21 cellular contexts compared by ENCODE assay signal in genomic region chr18:42137671-42138375, GRCh38.
DNase-seq lines count a peak whose midpoint lies in the region; ATAC-seq and TF ChIP-seq lines count a peak whose summit lies in the region.
"Had no signal": no experiment of that assay in that cellular context is flagged by ENCODE, and none has a peak within 500 bp of the region (broad histone marks: within the 10 kb centered on the region; RNA-seq: fewer than 3 reads in every experiment).

No MANE protein-coding gene starts in this region.

- peaks cover 24% of the 10 kb centered on the region for H3K9me3 Mint-ChIP-seq in endodermal cell

- no peaks in the 10 kb centered on the region for H3K9me2 ChIP-seq in GM23248 (ENCODE audit: insufficient read depth)

- no peaks in the 10 kb centered on the region for H3K27me3 Mint-ChIP-seq in endodermal cell (ENCODE audit: insufficient read depth)

- H3K27ac Mint-ChIP-seq in endodermal cell, result no peak overlapping the region
- H3K27ac Mint-ChIP-seq: activated naive CD8-positive, alpha-beta T cell treated with anti-CD3 and anti-CD28 coated beads, Interleukin-2, amount 50 U/mL, for 24 hours; activated T-cell treated with anti-CD3 and anti-CD28 coated beads, Interleukin-2, amount 50 U/mL, for 72 hours; IgD-negative memory B cell; mesothelial cell of epicardium; naive thymus-derived CD4-positive, alpha-beta T cell had no signal

- no peak overlapping the region for H3K4me2 ChIP-seq in GM23248 (ENCODE audit: unreplicated experiment)

- DNase-seq in COR-L47 (lab: John Stamatoyannopoulos, UW) (peak; percentile 84), G401 (ENCODE audit: low spot score) (peak; percentile 83), NCI-H2171 (lab: John Stamatoyannopoulos, UW) (peak; percentile 34), endodermal cell (no peak), GM23248 (no peak), iPS-NIHi7 (ENCODE audit: extremely low spot score) (no peak)
- DNase-seq: activated CD4-positive, alpha-beta T cell treated with anti-CD3 and anti-CD28 coated beads, Interleukin-2, amount 50 U/mL, for 4 hours; activated naive CD8-positive, alpha-beta T cell treated with anti-CD3 and anti-CD28 coated beads, Interleukin-2, amount 50 U/mL, for 24 hours; activated T-cell treated with anti-CD3 and anti-CD28 coated beads, Interleukin-2, amount 50 U/mL, for 72 hours; head of caudate nucleus; naive thymus-derived CD4-positive, alpha-beta T cell; NCI-H2107; NCI-H510A treated with DMSO at 0.1 percent for 48 hours; SHP77; stimulated activated CD4-positive, alpha-beta T cell treated with anti-CD3 and anti-CD28 coated beads, Interleukin-4, amount 100 ng/mL, for 24 hours; tibial artery had no signal

- WGBS in endodermal cell (ENCODE audit: insufficient coverage in 1 of 2, insufficient read length in 1 of 2), 2 experiments, result 89 to 100% methylated on average over 2 to 3 of the region's 3 CpGs
- WGBS in GM23248 (ENCODE audit: low coverage in 1 of 2, low lambda C conversion rate in 2 of 2, missing lambda C conversion rate in 2 of 2), 2 experiments, result 57 to 60% methylated on average over 3 of the region's 3 CpGs

- H3K4me1 ChIP-seq in endodermal cell (ENCODE audit: control insufficient read depth, insufficient read depth, low read length) (no peaks in the 10 kb centered on the region), GM23248 (ENCODE audit: insufficient read depth) (no peaks in the 10 kb centered on the region)
- H3K4me1 ChIP-seq: tibial artery had no signal

- H3K4me3 ChIP-seq in endodermal cell (ENCODE audit: low read length) (no peak overlapping the region), GM23248 (no peak overlapping the region)
- H3K4me3 ChIP-seq: tibial artery had no signal

- H4K20me1 ChIP-seq in GM23248 (ENCODE audit: insufficient read depth), result no peaks in the 10 kb centered on the region

- no peak for ATAC-seq in HG03025 (IDR thresholded peaks at IDR 0.05; ENCODE audit: low FRiP score, unreplicated experiment)
- ATAC-seq: activated CD4-positive, CD25-positive, alpha-beta regulatory T cell treated with anti-CD3 and anti-CD28 coated beads, Interleukin-2, amount 50 U/mL, for 24 hours; activated naive CD8-positive, alpha-beta T cell treated with anti-CD3 and anti-CD28 coated beads, Interleukin-2, amount 50 U/mL, for 24 hours; activated T-cell treated with anti-CD3 and anti-CD28 coated beads, Interleukin-2, amount 50 U/mL, for 72 hours; naive thymus-derived CD4-positive, alpha-beta T cell; Panc1 had no signal

- in situ Hi-C loops in G401 (cut with HindIII; ENCODE audit: low sequenced_read_pairs) (no loop called here), GM23248 (cut with MboI) (no loop called here)

- no peak overlapping the region for H2AFZ ChIP-seq in GM23248

- no peaks in the 10 kb centered on the region for H3K4me1 Mint-ChIP-seq in endodermal cell
- H3K4me1 Mint-ChIP-seq: activated naive CD8-positive, alpha-beta T cell treated with anti-CD3 and anti-CD28 coated beads, Interleukin-2, amount 50 U/mL, for 24 hours had no signal

- H3K9ac ChIP-seq in endodermal cell (ENCODE audit: extremely low read depth, low read length, poor library complexity, severe bottlenecking) (no peak overlapping the region), GM23248 (no peak overlapping the region)

- peaks cover 4% of the 10 kb centered on the region for H3K36me3 Mint-ChIP-seq in endodermal cell (ENCODE audit: low read depth)

- H3K27ac ChIP-seq in endodermal cell (ENCODE audit: low read depth, low read length) (peak overlapping the region; percentile 40), GM23248 (no peak overlapping the region)
- H3K27ac ChIP-seq: tibial artery had no signal

- H3K9me3 ChIP-seq in endodermal cell (ENCODE audit: control insufficient read depth, low read length), result peaks cover 22% of the 10 kb centered on the region
- H3K9me3 ChIP-seq in GM23248 (ENCODE audit: low read depth), result no peaks in the 10 kb centered on the region

- H3K79me2 ChIP-seq in GM23248 (ENCODE audit: insufficient read depth), result no peaks in the 10 kb centered on the region

- H3K27me3 ChIP-seq in endodermal cell (ENCODE audit: control insufficient read depth, insufficient read depth, low read length, poor library complexity, severe bottlenecking) (no peaks in the 10 kb centered on the region), GM23248 (replicated peaks; ENCODE audit: insufficient read depth) (no peaks in the 10 kb centered on the region)
- H3K27me3 ChIP-seq: tibial artery had no signal

- H3F3A ChIP-seq in GM23248 (ENCODE audit: insufficient read depth), result no peaks in the 10 kb centered on the region

- H3K36me3 ChIP-seq in endodermal cell (ENCODE audit: control insufficient read depth, insufficient read depth, low read length) (no peaks in the 10 kb centered on the region), GM23248 (ENCODE audit: low read depth) (no peaks in the 10 kb centered on the region)

- no peak overlapping the region for H3K4me3 Mint-ChIP-seq in endodermal cell
- H3K4me3 Mint-ChIP-seq: activated naive CD8-positive, alpha-beta T cell treated with anti-CD3 and anti-CD28 coated beads, Interleukin-2, amount 50 U/mL, for 24 hours; activated T-cell treated with anti-CD3 and anti-CD28 coated beads, Interleukin-2, amount 50 U/mL, for 72 hours; IgD-negative memory B cell; mesothelial cell of epicardium; naive thymus-derived CD4-positive, alpha-beta T cell had no signal

- TF ChIP-seq CTCF in endodermal cell (conservative IDR thresholded peaks at IDR 0.05), result no peak

Comparison
In these comparisons a context has a peak if more than half of its experiments do, and no peak if none do; other contexts are left out.
1. DNase-seq: peak in COR-L47 (single experiment), G401 (single experiment) and NCI-H2171 (single experiment); none in endodermal cell (single experiment), GM23248 (single experiment) and iPS-NIHi7 (single experiment).